In the genomic region with DNA sequence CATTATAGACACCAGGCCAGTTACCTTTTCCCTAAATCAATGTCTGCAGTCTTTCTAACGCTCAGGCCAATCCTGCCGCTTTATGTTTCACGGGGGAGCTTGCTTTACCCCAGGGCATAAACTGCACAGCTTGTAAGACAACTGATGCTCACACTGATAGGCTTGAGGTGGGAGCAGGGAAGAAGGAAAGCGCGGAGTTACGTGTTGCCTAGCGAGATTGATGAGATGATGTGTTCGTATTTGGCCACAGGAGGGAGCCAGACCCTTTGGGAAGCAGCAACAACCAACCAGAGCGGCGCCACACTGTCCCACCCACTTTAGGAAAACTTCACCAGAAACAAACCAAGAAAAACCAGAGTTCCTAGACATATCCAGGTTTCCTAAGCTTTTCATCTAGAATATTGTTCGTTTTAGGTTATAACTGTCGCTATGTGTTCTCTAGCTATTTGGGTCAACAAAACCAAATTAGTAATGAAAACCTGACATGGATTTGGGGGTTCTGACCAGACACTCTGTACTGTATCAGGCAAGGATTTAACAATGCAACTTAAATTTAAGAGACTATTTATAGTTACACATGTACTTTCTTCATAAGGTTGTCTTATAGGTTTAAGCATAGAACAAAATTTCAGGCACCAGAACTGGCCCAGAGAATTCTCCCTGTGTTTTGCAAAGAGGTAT, we compare ENCODE assay signal across 1 cellular context.
TF ChIP-seq lines count a peak whose summit lies in the region.

No MANE protein-coding gene starts in this region.

TF ChIP-seq in GM12878, 131 proteins besides CTCF, POLR2A, EP300 and RAD21 (continued from another document and continues in another):
- TF ChIP-seq, protein P1, sequence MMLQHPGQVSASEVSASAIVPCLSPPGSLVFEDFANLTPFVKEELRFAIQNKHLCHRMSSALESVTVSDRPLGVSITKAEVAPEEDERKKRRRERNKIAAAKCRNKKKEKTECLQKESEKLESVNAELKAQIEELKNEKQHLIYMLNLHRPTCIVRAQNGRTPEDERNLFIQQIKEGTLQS (IDR thresholded peaks at IDR 0.05; ENCODE audit: borderline replicate concordance, extremely low read depth, low read depth, low read length), result no peak
- TF ChIP-seq SP1 (IDR thresholded peaks at IDR 0.05; ENCODE audit: low read depth, low read length) (peak; percentile 31), CHD1 (IDR thresholded peaks at IDR 0.05; ENCODE audit: low read depth, low read length) (no peak), HCFC1 (IDR thresholded peaks at IDR 0.05; ENCODE audit: low read length) (no peak), MEF2B (IDR thresholded peaks at IDR 0.05; ENCODE audit: partially characterized antibody, poor library complexity, severe bottlenecking) (no peak), BRCA1 (IDR thresholded peaks at IDR 0.05; ENCODE audit: low read depth, low read length) (no peak), ZBTB11 (CRISPR knock-in tag; IDR thresholded peaks at IDR 0.05) (no peak), NRF1 (conservative IDR thresholded peaks at IDR 0.05; ENCODE audit: low read depth, low read length) (no peak), SUZ12 (IDR thresholded peaks at IDR 0.05; ENCODE audit: unreplicated experiment) (no peak), MYB (IDR thresholded peaks at IDR 0.05; ENCODE audit: borderline replicate concordance, low read depth, low read length) (no peak), IRF4 (IDR thresholded peaks at IDR 0.05; ENCODE audit: low read depth, low read length) (peak; percentile 65; the same call in 1 of the 2 replicates), MYC (IDR thresholded peaks at IDR 0.05; ENCODE audit: insufficient read depth, insufficient read length, insufficient replicate concordance, low read length, severe bottlenecking) (no peak), POLR2AphosphoS2 (IDR thresholded peaks at IDR 0.05; ENCODE audit: low read depth, low read length) (no peak), GABPA (IDR thresholded peaks at IDR 0.05; ENCODE audit: low read depth) (no peak), CHD4 (IDR thresholded peaks at IDR 0.05) (no peak), TCF3 (IDR thresholded peaks at IDR 0.05; ENCODE audit: borderline replicate concordance, insufficient read depth, low read depth, low read length) (no peak), ESRRA (IDR thresholded peaks at IDR 0.05; ENCODE audit: low read length) (no peak), CEBPB (IDR thresholded peaks at IDR 0.05; ENCODE audit: borderline replicate concordance in 1 of 2, low read depth in 2 of 2, low read length in 2 of 2) (no peak), WRNIP1 (IDR thresholded peaks at IDR 0.05; ENCODE audit: borderline replicate concordance, low read depth, low read length) (0 out of 2 replicates have a peak, but pooled peaks have one; percentile 84), POLR2AphosphoS5 (IDR thresholded peaks at IDR 0.05; ENCODE audit: low read length) (no peak), SMARCA5 (IDR thresholded peaks at IDR 0.05) (no peak), BCL11A (IDR thresholded peaks at IDR 0.05; ENCODE audit: low read depth, low read length) (no peak), PAX5 (IDR thresholded peaks at IDR 0.05; ENCODE audit: borderline replicate concordance, low read depth, low read length) (no peak), MEF2A (IDR thresholded peaks at IDR 0.05; ENCODE audit: insufficient read depth, low read depth, low read length) (0 out of 2 replicates have a peak, but pooled peaks have one; percentile 28), ZNF207 (IDR thresholded peaks at IDR 0.05; ENCODE audit: borderline replicate concordance) (peak; percentile 61; the same call in 1 of the 2 replicates), BACH1 (IDR thresholded peaks at IDR 0.05; ENCODE audit: borderline replicate concordance) (no peak), TBL1XR1 (IDR thresholded peaks at IDR 0.05; ENCODE audit: low read depth, low read length) (no peak; the same call in 1 of the 2 replicates), KDM1A (IDR thresholded peaks at IDR 0.05; ENCODE audit: borderline replicate concordance) (no peak), ZNF622 (IDR thresholded peaks at IDR 0.05) (no peak), BCL3 (IDR thresholded peaks at IDR 0.05; ENCODE audit: borderline replicate concordance, insufficient read depth, low read depth, low read length, poor library complexity, severe bottlenecking) (no peak), SRF (IDR thresholded peaks at IDR 0.05; ENCODE audit: low read depth in 2 of 2, low read length in 2 of 2) (no peak), NBN (IDR thresholded peaks at IDR 0.05) (peak; percentile 69; the same call in 1 of the 2 replicates), FOXM1 (IDR thresholded peaks at IDR 0.05; ENCODE audit: low read depth, low read length) (no peak), HDAC6 (IDR thresholded peaks at IDR 0.05; ENCODE audit: unreplicated experiment) (no peak), E2F8 (IDR thresholded peaks at IDR 0.05; ENCODE audit: low read depth, partially characterized antibody) (no peak), RB1 (IDR thresholded peaks at IDR 0.05; ENCODE audit: borderline replicate concordance) (peak; percentile 77; the same call in 1 of the 2 replicates), SMC3 (IDR thresholded peaks at IDR 0.05; ENCODE audit: borderline replicate concordance, low read length) (peak; percentile 96)
- TF ChIP-seq, protein P2, sequence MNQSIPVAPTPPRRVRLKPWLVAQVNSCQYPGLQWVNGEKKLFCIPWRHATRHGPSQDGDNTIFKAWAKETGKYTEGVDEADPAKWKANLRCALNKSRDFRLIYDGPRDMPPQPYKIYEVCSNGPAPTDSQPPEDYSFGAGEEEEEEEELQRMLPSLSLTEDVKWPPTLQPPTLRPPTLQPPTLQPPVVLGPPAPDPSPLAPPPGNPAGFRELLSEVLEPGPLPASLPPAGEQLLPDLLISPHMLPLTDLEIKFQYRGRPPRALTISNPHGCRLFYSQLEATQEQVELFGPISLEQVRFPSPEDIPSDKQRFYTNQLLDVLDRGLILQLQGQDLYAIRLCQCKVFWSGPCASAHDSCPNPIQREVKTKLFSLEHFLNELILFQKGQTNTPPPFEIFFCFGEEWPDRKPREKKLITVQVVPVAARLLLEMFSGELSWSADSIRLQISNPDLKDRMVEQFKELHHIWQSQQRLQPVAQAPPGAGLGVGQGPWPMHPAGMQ (IDR thresholded peaks at IDR 0.05; ENCODE audit: borderline replicate concordance), result no peak
- TF ChIP-seq, protein P3, sequence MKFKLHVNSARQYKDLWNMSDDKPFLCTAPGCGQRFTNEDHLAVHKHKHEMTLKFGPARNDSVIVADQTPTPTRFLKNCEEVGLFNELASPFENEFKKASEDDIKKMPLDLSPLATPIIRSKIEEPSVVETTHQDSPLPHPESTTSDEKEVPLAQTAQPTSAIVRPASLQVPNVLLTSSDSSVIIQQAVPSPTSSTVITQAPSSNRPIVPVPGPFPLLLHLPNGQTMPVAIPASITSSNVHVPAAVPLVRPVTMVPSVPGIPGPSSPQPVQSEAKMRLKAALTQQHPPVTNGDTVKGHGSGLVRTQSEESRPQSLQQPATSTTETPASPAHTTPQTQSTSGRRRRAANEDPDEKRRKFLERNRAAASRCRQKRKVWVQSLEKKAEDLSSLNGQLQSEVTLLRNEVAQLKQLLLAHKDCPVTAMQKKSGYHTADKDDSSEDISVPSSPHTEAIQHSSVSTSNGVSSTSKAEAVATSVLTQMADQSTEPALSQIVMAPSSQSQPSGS (IDR thresholded peaks at IDR 0.05; ENCODE audit: low read length), result no peak
- TF ChIP-seq, protein P4, sequence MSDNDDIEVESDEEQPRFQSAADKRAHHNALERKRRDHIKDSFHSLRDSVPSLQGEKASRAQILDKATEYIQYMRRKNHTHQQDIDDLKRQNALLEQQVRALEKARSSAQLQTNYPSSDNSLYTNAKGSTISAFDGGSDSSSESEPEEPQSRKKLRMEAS (IDR thresholded peaks at IDR 0.05; ENCODE audit: low read depth, low read length), result no peak
- TF ChIP-seq, protein P5, sequence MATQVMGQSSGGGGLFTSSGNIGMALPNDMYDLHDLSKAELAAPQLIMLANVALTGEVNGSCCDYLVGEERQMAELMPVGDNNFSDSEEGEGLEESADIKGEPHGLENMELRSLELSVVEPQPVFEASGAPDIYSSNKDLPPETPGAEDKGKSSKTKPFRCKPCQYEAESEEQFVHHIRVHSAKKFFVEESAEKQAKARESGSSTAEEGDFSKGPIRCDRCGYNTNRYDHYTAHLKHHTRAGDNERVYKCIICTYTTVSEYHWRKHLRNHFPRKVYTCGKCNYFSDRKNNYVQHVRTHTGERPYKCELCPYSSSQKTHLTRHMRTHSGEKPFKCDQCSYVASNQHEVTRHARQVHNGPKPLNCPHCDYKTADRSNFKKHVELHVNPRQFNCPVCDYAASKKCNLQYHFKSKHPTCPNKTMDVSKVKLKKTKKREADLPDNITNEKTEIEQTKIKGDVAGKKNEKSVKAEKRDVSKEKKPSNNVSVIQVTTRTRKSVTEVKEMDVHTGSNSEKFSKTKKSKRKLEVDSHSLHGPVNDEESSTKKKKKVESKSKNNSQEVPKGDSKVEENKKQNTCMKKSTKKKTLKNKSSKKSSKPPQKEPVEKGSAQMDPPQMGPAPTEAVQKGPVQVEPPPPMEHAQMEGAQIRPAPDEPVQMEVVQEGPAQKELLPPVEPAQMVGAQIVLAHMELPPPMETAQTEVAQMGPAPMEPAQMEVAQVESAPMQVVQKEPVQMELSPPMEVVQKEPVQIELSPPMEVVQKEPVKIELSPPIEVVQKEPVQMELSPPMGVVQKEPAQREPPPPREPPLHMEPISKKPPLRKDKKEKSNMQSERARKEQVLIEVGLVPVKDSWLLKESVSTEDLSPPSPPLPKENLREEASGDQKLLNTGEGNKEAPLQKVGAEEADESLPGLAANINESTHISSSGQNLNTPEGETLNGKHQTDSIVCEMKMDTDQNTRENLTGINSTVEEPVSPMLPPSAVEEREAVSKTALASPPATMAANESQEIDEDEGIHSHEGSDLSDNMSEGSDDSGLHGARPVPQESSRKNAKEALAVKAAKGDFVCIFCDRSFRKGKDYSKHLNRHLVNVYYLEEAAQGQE (IDR thresholded peaks at IDR 0.05; ENCODE audit: low read depth, low read length), result no peak
